ENCODE assay signal across 8 cellular contexts in genomic region chr22:46057206-46057605, GRCh38.
DNase-seq lines count a peak whose midpoint lies in the region; ATAC-seq and TF ChIP-seq lines count a peak whose summit lies in the region.

No MANE protein-coding gene starts in this region.

- peak overlapping the region; percentile 87 for H3K4me2 ChIP-seq in BLaER1

- peaks cover 4% of the 10 kb centered on the region; the same call in 1 of the 2 replicates for H3K36me3 ChIP-seq in BLaER1

- peak overlapping the region; percentile 69 for H3K27ac ChIP-seq in BLaER1

- H3K9me3 ChIP-seq in BLaER1 = no peaks in the 10 kb centered on the region

- peaks cover 60% of the 10 kb centered on the region for H3K4me1 ChIP-seq in BLaER1

- TF ChIP-seq CTCF in epithelial cell of proximal tubule (conservative IDR thresholded peaks at IDR 0.05; ENCODE audit: low read depth, low read length) (no peak), omental fat pad (IDR thresholded peaks at IDR 0.05) (no peak)

- H3K27me3 ChIP-seq in BLaER1 = no peaks in the 10 kb centered on the region

- no peaks in the 10 kb centered on the region for H4K20me1 ChIP-seq in BLaER1

- peak; percentile 37 for DNase-seq in NCI-H1105 (lab: John Stamatoyannopoulos, UW)
- no peak for DNase-seq in epithelial cell of proximal tubule (ENCODE audit: low read depth)
- peak; percentile 21 for DNase-seq in omental fat pad (ENCODE audit: low spot score)
- no peak for DNase-seq in NOMO-1 treated with dmso at 0.1 percent for 144 hours (lab: John Stamatoyannopoulos, UW; ENCODE audit: unreplicated experiment)
- no peak for DNase-seq in SHP77 (lab: John Stamatoyannopoulos, UW)
- DNase-seq in nucleus accumbens (lab: John Stamatoyannopoulos, UW) = no peak

- peak overlapping the region; percentile 68 for H3K9ac ChIP-seq in BLaER1

- ATAC-seq in omental fat pad (ENCODE audit: low FRiP score) (no peak), GM19324 (IDR thresholded peaks at IDR 0.05; ENCODE audit: low FRiP score, unreplicated experiment) (no peak)

- 0 out of 2 replicates have a peak overlapping the region, but pooled peaks have one; percentile 51 for H3K4me3 ChIP-seq in BLaER1
- H3K4me3 ChIP-seq in epithelial cell of proximal tubule (ENCODE audit: low read depth, low read length) = peak overlapping the region; percentile 77

Comparison
In these comparisons a context has a peak if more than half of its experiments do, and no peak if none do; other contexts are left out.
1. DNase-seq: peak in NCI-H1105 (single experiment) and omental fat pad (single experiment); none in epithelial cell of proximal tubule (single experiment), NOMO-1 treated with dmso at 0.1 percent for 144 hours (single experiment), SHP77 (0 of 2) and nucleus accumbens (0 of 56).